Comparison of ENCODE assay signal across 2 cellular contexts in genomic region chr7:153993402-153993801, GRCh38. TPM values are rescaled to one million over a fixed set of nuclear protein-coding genes. Genes with fewer than 3 reads are reported as not detected.
"Had no signal": no experiment of that assay in that cellular context is flagged by ENCODE, and none has a peak within 500 bp of the region (broad histone marks: within the 10 kb centered on the region; RNA-seq: fewer than 3 reads in every experiment).

No MANE protein-coding gene starts in this region.

RNA-seq across cellular contexts. Expression of gene DPP6, which starts 58.8 kb away (rescaled TPM):
- total RNA-seq: thoracic aorta, ureter had no signal
